In genomic region chr14:76956253-76957090, GRCh38 we compare ENCODE assay signal across 8 cellular contexts.
DNase-seq lines count a peak whose midpoint lies in the region; ATAC-seq lines count a peak whose summit lies in the region.

No MANE protein-coding gene starts in this region.

- peak; percentile 34 for ATAC-seq in GM21529 (IDR thresholded peaks at IDR 0.05; ENCODE audit: unreplicated experiment)
- peak; percentile 84 to 86 for ATAC-seq in natural killer cell treated with Interleukin-12 subunit alpha and Interleukin-12 subunit beta and Interleukin-15 and Interleukin-18, amount 100 ng/mL, for 72 hours

- no peaks in the 10 kb centered on the region for H3K9me3 Mint-ChIP-seq in activated T-helper 2 cell treated with anti-CD3 and anti-CD28 coated beads, Interferon-gamma antibody, Interleukin-2, Interleukin-4, amounts not matched to agents 10 μg/mL and 5 μg/mL and 100 μg/mL, durations not matched to agents 14 hours and 24 hours and 36 hours
- H3K9me3 Mint-ChIP-seq in natural killer cell treated with Interleukin-12 subunit alpha and Interleukin-12 subunit beta and Interleukin-15 and Interleukin-18, amount 100 ng/mL, for 72 hours, result no peaks in the 10 kb centered on the region

- peak overlapping the region; percentile 78 for H3K4me3 Mint-ChIP-seq in activated T-helper 2 cell treated with anti-CD3 and anti-CD28 coated beads, Interferon-gamma antibody, Interleukin-2, Interleukin-4, amounts not matched to agents 10 μg/mL and 5 μg/mL and 100 μg/mL, durations not matched to agents 14 hours and 24 hours and 36 hours (ENCODE audit: low read depth)
- peak overlapping the region; percentile 83 for H3K4me3 Mint-ChIP-seq in natural killer cell treated with Interleukin-12 subunit alpha and Interleukin-12 subunit beta and Interleukin-15 and Interleukin-18, amount 100 ng/mL, for 72 hours

- peak overlapping the region; percentile 96 for H3K27ac Mint-ChIP-seq in activated T-helper 2 cell treated with anti-CD3 and anti-CD28 coated beads, Interferon-gamma antibody, Interleukin-2, Interleukin-4, amounts not matched to agents 10 μg/mL and 5 μg/mL and 100 μg/mL, durations not matched to agents 14 hours and 24 hours and 36 hours
- peak overlapping the region; percentile 84 to 88 for H3K27ac Mint-ChIP-seq in natural killer cell treated with Interleukin-12 subunit alpha and Interleukin-12 subunit beta and Interleukin-15 and Interleukin-18, amount 100 ng/mL, for 72 hours

- DNase-seq in COR-L47 (lab: John Stamatoyannopoulos, UW), result peak; percentile 96
- DNase-seq in LoVo (ENCODE audit: low spot score), result peak; percentile 85
- peak; percentile 95 for DNase-seq in RPMI8226
- peak; percentile 87 for DNase-seq in activated T-helper 2 cell treated with anti-CD3 and anti-CD28 coated beads, Interferon-gamma antibody, Interleukin-2, Interleukin-4, amounts not matched to agents 10 μg/mL and 5 μg/mL and 100 μg/mL, durations not matched to agents 14 hours and 24 hours and 36 hours (ENCODE audit: low spot score)
- DNase-seq in fibroblast of peridontal ligament (ENCODE audit: extremely low read depth), result peak; percentile 86
- peak; percentile 96 for DNase-seq in natural killer cell treated with Interleukin-12 subunit alpha and Interleukin-12 subunit beta and Interleukin-15 and Interleukin-18, amount 100 ng/mL, for 72 hours (ENCODE audit: low spot score)
- DNase-seq in stimulated activated naive CD4-positive, alpha-beta T cell (lab: John Stamatoyannopoulos, UW), result peak; percentile 75 to 85 (median 82)

- intact Hi-C loops in activated T-helper 2 cell treated with anti-CD3 and anti-CD28 coated beads, Interferon-gamma antibody, Interleukin-2, Interleukin-4, amounts not matched to agents 10 μg/mL and 5 μg/mL and 100 μg/mL, durations not matched to agents 14 hours and 24 hours and 36 hours (cut with micrococcal nuclease), result loop anchor here (1.0 to 2.0 kb wide), 9 partner anchors 9 to 142 kb away; partner anchors contain the start of gene CIPC

- no peaks in the 10 kb centered on the region for H3K36me3 Mint-ChIP-seq in activated T-helper 2 cell treated with anti-CD3 and anti-CD28 coated beads, Interferon-gamma antibody, Interleukin-2, Interleukin-4, amounts not matched to agents 10 μg/mL and 5 μg/mL and 100 μg/mL, durations not matched to agents 14 hours and 24 hours and 36 hours (ENCODE audit: low read depth)
- no peaks in the 10 kb centered on the region for H3K36me3 Mint-ChIP-seq in natural killer cell treated with Interleukin-12 subunit alpha and Interleukin-12 subunit beta and Interleukin-15 and Interleukin-18, amount 100 ng/mL, for 72 hours

- H3K4me1 Mint-ChIP-seq in activated T-helper 2 cell treated with anti-CD3 and anti-CD28 coated beads, Interferon-gamma antibody, Interleukin-2, Interleukin-4, amounts not matched to agents 10 μg/mL and 5 μg/mL and 100 μg/mL, durations not matched to agents 14 hours and 24 hours and 36 hours (ENCODE audit: low read depth), result peaks cover 73% of the 10 kb centered on the region
- H3K4me1 Mint-ChIP-seq in natural killer cell treated with Interleukin-12 subunit alpha and Interleukin-12 subunit beta and Interleukin-15 and Interleukin-18, amount 100 ng/mL, for 72 hours (ENCODE audit: low read depth in 2 of 2), result peaks cover 66 to 68% of the 10 kb centered on the region in 2 donors

- no peaks in the 10 kb centered on the region for H3K27me3 Mint-ChIP-seq in activated T-helper 2 cell treated with anti-CD3 and anti-CD28 coated beads, Interferon-gamma antibody, Interleukin-2, Interleukin-4, amounts not matched to agents 10 μg/mL and 5 μg/mL and 100 μg/mL, durations not matched to agents 14 hours and 24 hours and 36 hours (ENCODE audit: low read depth)
- no peaks in the 10 kb centered on the region for H3K27me3 Mint-ChIP-seq in natural killer cell treated with Interleukin-12 subunit alpha and Interleukin-12 subunit beta and Interleukin-15 and Interleukin-18, amount 100 ng/mL, for 72 hours

Comparison
In these comparisons a context has a peak if more than half of its experiments do, and no peak if none do; other contexts are left out.
1. Peak in every context shown above with its lines: DNase-seq and ATAC-seq.